In the genomic region with DNA sequence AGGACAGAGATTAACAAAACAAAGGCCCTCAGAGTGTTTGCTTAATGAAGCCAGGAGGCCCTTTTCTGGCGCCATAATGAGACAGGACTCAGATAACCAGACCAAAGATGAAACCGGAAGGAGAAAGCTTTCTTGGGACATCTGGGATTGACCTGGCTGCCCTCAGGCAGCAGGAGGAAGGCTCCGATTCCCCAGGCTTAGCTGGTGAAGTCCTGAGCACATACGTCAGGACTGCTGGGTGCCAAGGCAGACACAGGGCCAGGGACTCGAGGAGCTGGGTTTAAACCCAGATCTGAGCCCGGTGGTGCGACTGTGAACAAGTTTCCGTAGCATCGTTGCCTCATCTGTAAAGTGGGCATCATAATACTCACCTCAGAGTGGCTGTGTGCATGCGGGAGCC, we compare ENCODE assay signal across 25 cellular contexts. TPM values are rescaled to one million over a fixed set of nuclear protein-coding genes. Genes with fewer than 3 reads are reported as not detected.
"Had no signal": no experiment of that assay in that cellular context is flagged by ENCODE, and none has a peak within 500 bp of the region (broad histone marks: within the 10 kb centered on the region; RNA-seq: fewer than 3 reads in every experiment).

No MANE protein-coding gene starts in this region.

- H3K4me1 ChIP-seq: body of pancreas, Peyer's patch had no signal

- H3K9me3 ChIP-seq: body of pancreas, Peyer's patch had no signal

- H3K36me3 Mint-ChIP-seq: activated naive CD4-positive, alpha-beta T cell treated with anti-CD3 and anti-CD28 coated beads, Interleukin-2, amount 50 U/mL, for 24 hours had no signal

- H3K27ac Mint-ChIP-seq: activated CD8-positive, alpha-beta T cell treated with anti-CD3 and anti-CD28 coated beads, Interleukin-2, amount 10 ng/mL, durations not matched to agents 7 days and 5 days; activated naive CD4-positive, alpha-beta T cell treated with anti-CD3 and anti-CD28 coated beads, Interleukin-2, amount 50 U/mL, for 24 hours; activated T-helper 1 cell treated with anti-CD3 and anti-CD28 coated beads, Interleukin-12 subunit alpha, Interleukin-12 subunit beta, Interleukin-2, Interleukin-4 antibody, amounts not matched to agents 30 ng/mL and 10 ng/mL and 1 ng/mL, durations not matched to agents 14 hours and 24 hours and 36 hours; T-helper 17 cell; WTC11 had no signal

- H3K9me3 Mint-ChIP-seq: activated naive CD4-positive, alpha-beta T cell treated with anti-CD3 and anti-CD28 coated beads, Interleukin-2, amount 50 U/mL, for 24 hours; activated T-helper 1 cell treated with anti-CD3 and anti-CD28 coated beads, Interleukin-12 subunit alpha, Interleukin-12 subunit beta, Interleukin-2, Interleukin-4 antibody, amounts not matched to agents 30 ng/mL and 10 ng/mL and 1 ng/mL, durations not matched to agents 14 hours and 24 hours and 36 hours had no signal

- H3K4me3 ChIP-seq: body of pancreas, Peyer's patch had no signal

- H3K4me3 Mint-ChIP-seq: activated CD8-positive, alpha-beta T cell treated with anti-CD3 and anti-CD28 coated beads, Interleukin-2, amount 10 ng/mL, durations not matched to agents 7 days and 5 days; activated naive CD4-positive, alpha-beta T cell treated with anti-CD3 and anti-CD28 coated beads, Interleukin-2, amount 50 U/mL, for 24 hours; activated T-helper 1 cell treated with anti-CD3 and anti-CD28 coated beads, Interleukin-12 subunit alpha, Interleukin-12 subunit beta, Interleukin-2, Interleukin-4 antibody, amounts not matched to agents 30 ng/mL and 10 ng/mL and 1 ng/mL, durations not matched to agents 14 hours and 24 hours and 36 hours; T-helper 17 cell; WTC11 had no signal

- ATAC-seq: activated CD8-positive, alpha-beta T cell treated with anti-CD3 and anti-CD28 coated beads, Interleukin-2, amount 10 ng/mL, durations not matched to agents 7 days and 5 days; body of pancreas; T-helper 17 cell; WTC11 had no signal

- H3K27ac ChIP-seq: body of pancreas, Peyer's patch had no signal

- DNase-seq: activated CD4-positive, alpha-beta T cell treated with anti-CD3 and anti-CD28 coated beads for 48 hours; activated CD4-positive, alpha-beta T cell treated with anti-CD3 and anti-CD28 coated beads, Interleukin-2, amount 50 U/mL, for 4 hours; activated CD4-positive, CD25-positive, alpha-beta regulatory T cell treated with anti-CD3 and anti-CD28 coated beads, Interleukin-2, amount 50 U/mL, for 72 hours; activated CD8-positive, alpha-beta memory T cell treated with anti-CD3 and anti-CD28 coated beads, Interleukin-2, amount 50 U/mL, for 48 hours; activated effector memory CD4-positive, alpha-beta T cell treated with Interleukin-2 at 50 U/mL for 16 hours; activated naive CD4-positive, alpha-beta T cell; activated T-cell treated with anti-CD3 and anti-CD28 coated beads, Interleukin-2, amount 50 U/mL, for 1 hour; body of pancreas; central memory CD4-positive, alpha-beta T cell; KG1; NCI-H1092; NCI-H1417; NCI-H1930; NCI-H2107; NCI-H510A treated with DMSO at 0.1 percent for 48 hours; Peyer's patch; SHP77 treated with DMSO at 0.1 percent for 48 hours; T-helper 17 cell; T-helper 9 cell had no signal

- H3K36me3 ChIP-seq: Peyer's patch had no signal

- H3K4me1 Mint-ChIP-seq: activated naive CD4-positive, alpha-beta T cell treated with anti-CD3 and anti-CD28 coated beads, Interleukin-2, amount 50 U/mL, for 24 hours; T-helper 17 cell had no signal

- FAIRE-seq: bronchial epithelial cell had no signal

- H3K27me3 ChIP-seq: body of pancreas, Peyer's patch had no signal

RNA-seq across cellular contexts. Expression of a gene that starts 36.7 kb away (rescaled TPM):
- total RNA-seq: SK-MEL-5, T-helper 17 cell, WTC11 had no signal
